Comparison of ENCODE assay signal across 17 cellular contexts in genomic region chr5:173020643-173021042, GRCh38. TPM values are rescaled to one million over a fixed set of nuclear protein-coding genes. Genes with fewer than 3 reads are reported as not detected.
DNase-seq lines count a peak whose midpoint lies in the region; ATAC-seq and TF ChIP-seq lines count a peak whose summit lies in the region.
"Had no signal": no experiment of that assay in that cellular context is flagged by ENCODE, and none has a peak within 500 bp of the region (broad histone marks: within the 10 kb centered on the region; RNA-seq: fewer than 3 reads in every experiment).

No MANE protein-coding gene starts in this region.

- H3K27ac ChIP-seq in CD8-positive, alpha-beta T cell (ENCODE audit: low read depth, low read length) = no peak overlapping the region
- H3K27ac ChIP-seq in caudate nucleus (ENCODE audit: low read depth, low read length) = peak overlapping the region; percentile 36
- H3K27ac ChIP-seq: KMS-11, tibial nerve had no signal

- CTCF ChIA-PET in CD8-positive, alpha-beta T cell (lab: Charles Lee) = no interaction called here
- CTCF ChIA-PET in T-cell (lab: Charles Lee) = no interaction called here

- POLR2A ChIA-PET in CD8-positive, alpha-beta T cell (lab: Charles Lee) = no interaction called here
- POLR2A ChIA-PET in T-cell (lab: Charles Lee) = interaction anchor here in 1 of 2 donors (1.2 kb wide), 1 partner anchor 15 kb away, joined by 3 read pairs; no protein-coding TSS in a partner anchor

- no peaks in the 10 kb centered on the region for H3K9me3 Mint-ChIP-seq in CD8-positive, alpha-beta T cell
- no peaks in the 10 kb centered on the region for H3K9me3 Mint-ChIP-seq in T-cell
- H3K9me3 Mint-ChIP-seq: activated T-helper 1 cell treated with anti-CD3 and anti-CD28 coated beads, Interleukin-12 subunit alpha, Interleukin-12 subunit beta, Interleukin-2, Interleukin-4 antibody, amounts not matched to agents 30 ng/mL and 10 ng/mL and 1 ng/mL, durations not matched to agents 14 hours and 24 hours and 36 hours had no signal

- H3K4me3 ChIP-seq in CD8-positive, alpha-beta T cell (ENCODE audit: low read depth, low read length) = no peak overlapping the region
- H3K4me3 ChIP-seq: tibial nerve had no signal

- peaks cover 58% of the 10 kb centered on the region for H3K36me3 Mint-ChIP-seq in CD8-positive, alpha-beta T cell
- H3K36me3 Mint-ChIP-seq in T-cell = peaks cover 40% of the 10 kb centered on the region

- no peaks in the 10 kb centered on the region for H3K9me3 ChIP-seq in CD8-positive, alpha-beta T cell (ENCODE audit: low read length)
- H3K9me3 ChIP-seq: tibial nerve had no signal

- H3K36me3 ChIP-seq in CD8-positive, alpha-beta T cell (ENCODE audit: insufficient read depth, low read length) = peaks cover 12% of the 10 kb centered on the region

- peak overlapping the region; percentile 55 for H3K27ac Mint-ChIP-seq in CD8-positive, alpha-beta T cell
- peak overlapping the region in 1 of 2 donors; percentile 31 for H3K27ac Mint-ChIP-seq in T-cell
- H3K27ac Mint-ChIP-seq: activated T-helper 1 cell treated with anti-CD3 and anti-CD28 coated beads, Interleukin-12 subunit alpha, Interleukin-12 subunit beta, Interleukin-2, Interleukin-4 antibody, amounts not matched to agents 30 ng/mL and 10 ng/mL and 1 ng/mL, durations not matched to agents 14 hours and 24 hours and 36 hours had no signal

- no peak for ATAC-seq in CD8-positive, alpha-beta T cell
- ATAC-seq in left ventricle myocardium superior (peak; percentile 72), T-cell (replicated peaks in 1 of 4) (no peak)
- ATAC-seq: PC-3 had no signal

- H3K27me3 ChIP-seq in CD8-positive, alpha-beta T cell (ENCODE audit: insufficient read depth, low read length) = no peaks in the 10 kb centered on the region
- H3K27me3 ChIP-seq: tibial nerve had no signal

- H3K27me3 Mint-ChIP-seq in CD8-positive, alpha-beta T cell (ENCODE audit: low read depth) = no peaks in the 10 kb centered on the region
- H3K27me3 Mint-ChIP-seq in T-cell = no peaks in the 10 kb centered on the region

- no peak overlapping the region for H3K4me3 Mint-ChIP-seq in CD8-positive, alpha-beta T cell
- no peak overlapping the region for H3K4me3 Mint-ChIP-seq in T-cell
- H3K4me3 Mint-ChIP-seq: activated T-helper 1 cell treated with anti-CD3 and anti-CD28 coated beads, Interleukin-12 subunit alpha, Interleukin-12 subunit beta, Interleukin-2, Interleukin-4 antibody, amounts not matched to agents 30 ng/mL and 10 ng/mL and 1 ng/mL, durations not matched to agents 14 hours and 24 hours and 36 hours had no signal

- DNase-seq in CD8-positive, alpha-beta T cell = peak in 1 of 7 experiments; percentile 5
- DNase-seq in caudate nucleus (lab: John Stamatoyannopoulos, UW) = peak in 25 of 61 donors; percentile 5 to 44 (median 23)
- peak; percentile 57 for DNase-seq in left ventricle myocardium superior
- DNase-seq in pons (ENCODE audit: low spot score) = peak; percentile 68
- DNase-seq in NK-92 treated with Interleukin-12 subunit alpha and Interleukin-12 subunit beta, amount 100 ng/mL, for 24 hours (lab: John Stamatoyannopoulos, UW) = no peak
- DNase-seq in T-cell = no peak
- DNase-seq in RKO (ENCODE audit: low spot score) = no peak
- no peak for DNase-seq in NCI-H1694 treated with DMSO at 0.1 percent for 48 hours (lab: John Stamatoyannopoulos, UW)
- DNase-seq: activated CD4-positive, CD25-positive, alpha-beta regulatory T cell treated with anti-CD3 and anti-CD28 coated beads, Interleukin-2, amount 50 U/mL, for 72 hours; GOT3; NCI-H1417 treated with DMSO at 0.1 percent for 48 hours; NCI-H446 treated with DMSO at 0.1 percent for 48 hours; PC-3; T-helper 1 cell had no signal

- peaks cover 29% of the 10 kb centered on the region for H3K4me1 Mint-ChIP-seq in CD8-positive, alpha-beta T cell (ENCODE audit: low read depth)
- peaks cover 35 to 45% (median 41%) of the 10 kb centered on the region in 3 donors for H3K4me1 Mint-ChIP-seq in T-cell

- peaks cover 5% of the 10 kb centered on the region for H3K4me1 ChIP-seq in CD8-positive, alpha-beta T cell (ENCODE audit: insufficient read depth, low read length)

- intact Hi-C loops in CD8-positive, alpha-beta T cell (cut with DNase I, micrococcal nuclease) = no loop called here
- intact Hi-C loops in left ventricle myocardium superior (cut with micrococcal nuclease) = no loop called here

- TF ChIP-seq CTCF in CD8-positive, alpha-beta T cell (IDR thresholded peaks at IDR 0.05) = no peak

RNA-seq across cellular contexts. Expression of gene CREBRF, which starts 35.5 kb away (rescaled TPM):
- total RNA-seq in CD8-positive, alpha-beta T cell = 10 to 100 TPM; 91.1 to 92.9 TPM
- 28.3 TPM for total RNA-seq in left ventricle myocardium superior
- total RNA-seq in T-cell = 10 to 100 TPM; 77.8 to 94.7 (median 89.7) TPM

RNA-seq across cellular contexts. Expression of gene ATP6V0E1, which starts 37.1 kb away (rescaled TPM):
- 10 to 100 TPM; 34.4 to 38.8 TPM for total RNA-seq in CD8-positive, alpha-beta T cell
- 153 TPM for total RNA-seq in left ventricle myocardium superior
- 100 to 1,000 TPM in 4 of 5 donors, 10 to 100 TPM in 1; 81.6 to 156 (median 132) TPM for total RNA-seq in T-cell

Comparison
In these comparisons a context has a peak if more than half of its experiments do, and no peak if none do; other contexts are left out.
1. DNase-seq: peak in left ventricle myocardium superior (single experiment) and pons (single experiment); none in NK-92 treated with Interleukin-12 subunit alpha and Interleukin-12 subunit beta, amount 100 ng/mL, for 24 hours (single experiment), T-cell (0 of 34), RKO (single experiment) and NCI-H1694 treated with DMSO at 0.1 percent for 48 hours (single experiment).